In genomic region chr16:54936979-54937672, GRCh38 we compare ENCODE assay signal across 1 cellular context.
TF ChIP-seq lines count a peak whose summit lies in the region.

No MANE protein-coding gene starts in this region.

TF ChIP-seq in H1, 55 proteins besides CTCF, POLR2A, EP300 and RAD21:
- TF ChIP-seq ASH2L (IDR thresholded peaks at IDR 0.05; ENCODE audit: low read length): peak; percentile 7
- TF ChIP-seq MAX (IDR thresholded peaks at IDR 0.05): peak; percentile 34
- peak; percentile 27 for TF ChIP-seq KDM4A (IDR thresholded peaks at IDR 0.05; ENCODE audit: low read depth, low read length, severe bottlenecking)
- TF ChIP-seq TEAD4 (IDR thresholded peaks at IDR 0.05; ENCODE audit: low read depth, low read length): peak; percentile 60
- no peak for TF ChIP-seq KDM5A (IDR thresholded peaks at IDR 0.05; ENCODE audit: low read length)
- no peak for TF ChIP-seq RNF2 (IDR thresholded peaks at IDR 0.05; ENCODE audit: borderline replicate concordance, low read depth, low read length, missing control alignments, poor library complexity, severe bottlenecking)
- peak; percentile 78 for TF ChIP-seq CTBP2 (IDR thresholded peaks at IDR 0.05; ENCODE audit: borderline replicate concordance, insufficient read depth, insufficient read length, low read length)
- 0 out of 4 replicates have a peak, but pooled peaks of 1 of the 2 experiments have one; percentile 56 for TF ChIP-seq HDAC2 (IDR thresholded peaks at IDR 0.05; ENCODE audit: borderline replicate concordance in 1 of 2, low read depth in 2 of 2, low read length in 2 of 2)
- TF ChIP-seq SP4 (IDR thresholded peaks at IDR 0.05; ENCODE audit: low read length): no peak; the same call in 1 of the 2 replicates
- TF ChIP-seq RBBP5 (IDR thresholded peaks at IDR 0.05; ENCODE audit: borderline replicate concordance, low read depth, low read length): 0 out of 2 replicates have a peak, but pooled peaks have one; percentile 6
- TF ChIP-seq SUZ12 (IDR thresholded peaks at IDR 0.05; ENCODE audit: low read length): peak; percentile 13; the same call in 1 of the 2 replicates
- peak; percentile 25; the same call in 1 of the 2 replicates for TF ChIP-seq KDM1A (IDR thresholded peaks at IDR 0.05; ENCODE audit: borderline replicate concordance, low read length)
TF ChIP-seq in H1: peak in this region for 9.
